ENCODE assay signal across 11 cellular contexts in the genomic region with DNA sequence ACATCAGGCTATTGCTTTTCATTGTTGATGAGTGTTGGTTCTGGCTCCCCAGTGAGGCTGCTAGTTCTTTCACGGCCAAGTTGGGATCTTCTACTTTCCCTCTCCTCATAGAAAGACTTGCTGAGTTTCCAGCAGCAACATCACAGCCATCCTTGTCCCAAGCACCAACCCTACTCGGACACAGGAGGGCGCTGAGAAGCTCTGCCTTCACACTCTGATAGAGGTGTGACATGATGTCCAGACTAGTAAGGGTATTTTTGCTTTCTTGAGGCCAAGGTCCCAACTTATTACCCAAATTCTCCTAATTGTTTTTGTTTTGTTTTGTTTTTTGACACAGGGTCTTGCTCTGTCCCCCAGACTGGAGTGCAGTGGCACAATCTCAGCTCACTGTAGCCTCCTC. TPM values are rescaled to one million over a fixed set of nuclear protein-coding genes. Genes with fewer than 3 reads are reported as not detected.
DNase-seq lines count a peak whose midpoint lies in the region; ATAC-seq and TF ChIP-seq lines count a peak whose summit lies in the region.
"Had no signal": no experiment of that assay in that cellular context is flagged by ENCODE, and none has a peak within 500 bp of the region (broad histone marks: within the 10 kb centered on the region; RNA-seq: fewer than 3 reads in every experiment).

No MANE protein-coding gene starts in this region.

- H3K9me2 ChIP-seq in OCI-LY7 (ENCODE audit: insufficient read depth, low read length) = no peaks in the 10 kb centered on the region

- CTCF ChIA-PET in OCI-LY7 (lab: Charles Lee; ENCODE audit: unreplicated experiment) = interaction anchor here (1.5 kb wide), 1 partner anchor 21 kb away, joined by 4 read pairs; no protein-coding TSS in a partner anchor

- H3K4me3 ChIP-seq in OCI-LY7 (ENCODE audit: low read depth, low read length, poor library complexity, severe bottlenecking) = no peak overlapping the region
- H3K4me3 ChIP-seq in fibroblast of pulmonary artery (replicated peaks; ENCODE audit: low read depth, low read length) = no peak overlapping the region

- no peaks in the 10 kb centered on the region for H3K9me3 ChIP-seq in OCI-LY7 (ENCODE audit: low read length)

- no peaks in the 10 kb centered on the region for H3K79me2 ChIP-seq in OCI-LY7 (ENCODE audit: insufficient read depth, low read depth, low read length)

- H3K27ac ChIP-seq in OCI-LY7 (ENCODE audit: low read depth, low read length, poor library complexity, severe bottlenecking) = no peak overlapping the region

- H3K36me3 ChIP-seq in OCI-LY7 (ENCODE audit: insufficient read depth, low read length) = no peaks in the 10 kb centered on the region

- DNase-seq in CD1c-positive myeloid dendritic cell (ENCODE audit: extremely low spot score) = peak; percentile 15
- DNase-seq in GM13977 (ENCODE audit: low spot score) = peak; percentile 29
- peak; percentile 35 for DNase-seq in OCI-LY7 (ENCODE audit: low spot score)
- no peak for DNase-seq in fibroblast of pulmonary artery (ENCODE audit: low read depth)
- DNase-seq in NCI-H2171 treated with DMSO at 0.1 percent for 48 hours (lab: John Stamatoyannopoulos, UW) = no peak
- no peak for DNase-seq in amniotic stem cell (lab: John Stamatoyannopoulos, UW)
- DNase-seq: NCI-H1694 had no signal

- ATAC-seq in HG02571 (IDR thresholded peaks at IDR 0.05; ENCODE audit: unreplicated experiment) (no peak), HG03280 (IDR thresholded peaks at IDR 0.05; ENCODE audit: unreplicated experiment) (no peak)

- intact Hi-C loops in OCI-LY7 (cut with micrococcal nuclease; ENCODE audit: unreplicated experiment) = loop anchor here (5.0 to 10.0 kb wide), 2 partner anchors 331 to 573 kb away; no protein-coding TSS in a partner anchor

- POLR2A ChIA-PET in OCI-LY7 (lab: Charles Lee) = interaction anchor here (0.7 kb wide), 1 partner anchor 308 kb away, joined by 3 read pairs; no protein-coding TSS in a partner anchor

- H4K20me1 ChIP-seq in OCI-LY7 (ENCODE audit: insufficient read depth, low read length) = no peaks in the 10 kb centered on the region

- no peak overlapping the region for H2AFZ ChIP-seq in OCI-LY7 (ENCODE audit: low read length)

- H3K4me2 ChIP-seq in OCI-LY7 (ENCODE audit: low read length) = no peak overlapping the region

- in situ Hi-C loops in GM13977 (cut with MboI; ENCODE audit: low pct_unique_long_range_greater_than_20kb, low sequenced_read_pairs, unreplicated experiment) = loop anchor here (25.0 kb wide), 1 partner anchor 561 kb away; no protein-coding TSS in a partner anchor

- no peaks in the 10 kb centered on the region for H3K4me1 ChIP-seq in OCI-LY7 (ENCODE audit: insufficient read depth, low read length, poor library complexity, severe bottlenecking)

- TF ChIP-seq CTCF in GM13977 (IDR thresholded peaks at IDR 0.05; ENCODE audit: extremely low read depth, insufficient read depth, missing control alignments) (peak; percentile 46), OCI-LY7 (conservative IDR thresholded peaks at IDR 0.05; ENCODE audit: low read length) (peak; percentile 74), fibroblast of pulmonary artery (IDR thresholded peaks at IDR 0.05; ENCODE audit: low read length, missing control alignments) (peak; percentile 35)

- no TSS peak for BruUV-seq in OCI-LY7 (replicated peaks; lab: Mats Ljungman, UMichigan)

RNA-seq across cellular contexts. Expression of gene GCM1, which starts 3.0 kb away (rescaled TPM):
- not detected in 2 replicates for total RNA-seq in OCI-LY7 (2014; rRNA removed; shearing (Covaris generic))
- not detected in 2 replicates for total RNA-seq in OCI-LY7 (2022)
- total RNA-seq: astrocyte, pulmonary artery endothelial cell had no signal

Comparison
In these comparisons a context has a peak if more than half of its experiments do, and no peak if none do; other contexts are left out.
1. DNase-seq: peak in CD1c-positive myeloid dendritic cell (single experiment), GM13977 (single experiment) and OCI-LY7 (single experiment); none in fibroblast of pulmonary artery (single experiment), NCI-H2171 treated with DMSO at 0.1 percent for 48 hours (single experiment) and amniotic stem cell (single experiment).
2. Peak in every context shown above with its lines, with median percentiles within 50 percentile points of each other: CTCF ChIP-seq.